ENCODE assay signal across 23 cellular contexts in the genomic region with DNA sequence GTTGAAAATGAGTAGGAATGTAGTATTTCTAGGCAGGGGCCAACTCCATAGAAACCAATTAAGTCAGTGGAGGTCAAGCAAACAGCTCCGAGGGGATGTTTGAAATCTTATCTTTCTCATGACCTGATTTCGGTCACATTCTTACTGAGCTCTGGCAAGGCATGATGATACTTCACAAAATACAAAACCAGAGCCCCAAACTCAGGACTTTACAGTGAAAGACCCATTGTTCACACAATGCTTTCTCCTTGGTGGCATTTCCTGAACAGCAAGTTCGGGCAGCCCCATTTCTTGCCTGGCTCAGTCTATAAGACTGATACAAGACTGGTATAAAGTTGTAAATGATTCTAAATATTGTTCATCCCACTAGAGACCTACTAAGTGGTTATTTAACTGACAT. TPM values are rescaled to one million over a fixed set of nuclear protein-coding genes. Genes with fewer than 3 reads are reported as not detected.
A peak's percentile ranks its signal among the peaks of the same experiment; 100 is the strongest.
DNase-seq lines count a peak whose midpoint lies in the region; ATAC-seq and TF ChIP-seq lines count a peak whose summit lies in the region.
"Had no signal": no experiment of that assay in that cellular context is flagged by ENCODE, and none has a peak within 500 bp of the region (broad histone marks: within the 10 kb centered on the region; RNA-seq: fewer than 3 reads in every experiment).

No MANE protein-coding gene starts in this region.

- H3K27ac ChIP-seq in esophagus muscularis mucosa (replicated peaks in 1 of 4) (no peak overlapping the region), smooth muscle cell (ENCODE audit: low read depth) (no peak overlapping the region), H9 (ENCODE audit: insufficient read length, low read depth, low read length) (no peak overlapping the region)
- H3K27ac ChIP-seq: BLaER1, GM23248 had no signal

- no peak overlapping the region for H4K91ac ChIP-seq in H9 (ENCODE audit: insufficient read length, low read depth, low read length)

- H4K20me1 ChIP-seq in smooth muscle cell (ENCODE audit: low read depth) (no peaks in the 10 kb centered on the region), H9 (ENCODE audit: control insufficient read depth, insufficient read depth, insufficient read length) (no peaks in the 10 kb centered on the region)
- H4K20me1 ChIP-seq: BLaER1 had no signal

- H3K9ac ChIP-seq in smooth muscle cell (ENCODE audit: low read depth) (no peak overlapping the region), H9 (ENCODE audit: extremely low read depth, insufficient read length, low read length) (no peak overlapping the region)
- H3K9ac ChIP-seq: BLaER1, GM23248 had no signal

- no peaks in the 10 kb centered on the region for H3K27me3 Mint-ChIP-seq in H9 (ENCODE audit: low read depth)
- H3K27me3 Mint-ChIP-seq: CD4-positive, alpha-beta T cell had no signal

- ATAC-seq in HG02610 (IDR thresholded peaks at IDR 0.05; ENCODE audit: unreplicated experiment), result no peak
- ATAC-seq: HCT116, Panc1 had no signal

- H3K79me1 ChIP-seq in H9 (ENCODE audit: insufficient read depth, low read depth, low read length, poor library complexity, severe bottlenecking), result no peaks in the 10 kb centered on the region

- H2BK20ac ChIP-seq in H9 (ENCODE audit: low read depth, low read length, poor library complexity, severe bottlenecking), result no peak overlapping the region

- H3K14ac ChIP-seq in H9 (ENCODE audit: insufficient read depth, low read length), result no peak overlapping the region

- H3K9me3 ChIP-seq in esophagus muscularis mucosa (peaks cover 0 to 2% (median under 1%) of the 10 kb centered on the region in 4 donors), smooth muscle cell (replicated peaks; ENCODE audit: low read depth) (no peaks in the 10 kb centered on the region), H9 (ENCODE audit: control insufficient read depth, low read depth, low read length) (no peaks in the 10 kb centered on the region)
- H3K9me3 ChIP-seq: BLaER1, MG63 had no signal

- H3K79me2 ChIP-seq in smooth muscle cell (ENCODE audit: low read depth) (no peaks in the 10 kb centered on the region), H9 (ENCODE audit: insufficient read depth, low read length) (no peaks in the 10 kb centered on the region)

- no peak overlapping the region for H3K4ac ChIP-seq in H9 (ENCODE audit: low read depth, low read length)

- no peak overlapping the region for H2AK5ac ChIP-seq in H9 (ENCODE audit: insufficient read length, low read length)

- H3K23ac ChIP-seq in H9 (ENCODE audit: insufficient read length, low read depth, low read length), result no peak overlapping the region

- in situ Hi-C loops in SK-MEL-5 (cut with HindIII; ENCODE audit: low pct_unique_long_range_greater_than_20kb, low sequenced_read_pairs), result no loop called here

- H3K23me2 ChIP-seq in H9 (ENCODE audit: insufficient read length, low read depth, low read length, poor library complexity, severe bottlenecking), result no peaks in the 10 kb centered on the region

- peaks cover 0 to 4% (median 3%) of the 10 kb centered on the region in 3 experiments; a peak in 4 of 7 replicates for H3K36me3 Mint-ChIP-seq in H9 (ENCODE audit: insufficient read depth in 1 of 3, low read depth in 3 of 3)

- H2AFZ ChIP-seq in smooth muscle cell (ENCODE audit: low read depth) (no peak overlapping the region), H9 (ENCODE audit: low read length) (no peak overlapping the region)
- H2AFZ ChIP-seq: GM23248 had no signal

- peaks cover 0 to 20% (median 17%) of the 10 kb centered on the region in 4 donors for H3K4me1 ChIP-seq in esophagus muscularis mucosa
- H3K4me1 ChIP-seq in smooth muscle cell (ENCODE audit: low read depth), result no peaks in the 10 kb centered on the region
- H3K4me1 ChIP-seq in H9 (ENCODE audit: insufficient read depth, low read length), result no peaks in the 10 kb centered on the region
- H3K4me1 ChIP-seq: BLaER1 had no signal

- H3T11ph ChIP-seq in H9 (ENCODE audit: low read length), result no peak overlapping the region

- WGBS in esophagus muscularis mucosa, result 70% methylated on average over 3 of the region's 3 CpGs
- WGBS in smooth muscle cell (ENCODE audit: low lambda C conversion rate), result 40% methylated on average over 3 of the region's 3 CpGs
- WGBS in H9 (ENCODE audit: extremely low coverage, insufficient read length, low lambda C conversion rate), result no CpG with 5 or more reads among the region's 3 CpGs

- no peak overlapping the region for H3K27ac Mint-ChIP-seq in H9
- H3K27ac Mint-ChIP-seq: CD4-positive, alpha-beta T cell had no signal

- DNase-seq in SK-MEL-5 (ENCODE audit: low read depth, low spot score), result peak; percentile 85
- peak; percentile 19 for DNase-seq in esophagus muscularis mucosa (ENCODE audit: extremely low spot score)
- peak; percentile 37 for DNase-seq in left kidney (ENCODE audit: low read depth, low spot score)
- DNase-seq in smooth muscle cell (lab: John Stamatoyannopoulos, UW; ENCODE audit: unreplicated experiment), result no peak
- no peak for DNase-seq in H9
- DNase-seq in H7, result no peak
- DNase-seq in stimulated activated CD4-positive, alpha-beta T cell treated with anti-CD3 and anti-CD28 coated beads, Interleukin-12 subunit alpha, Interleukin-12 subunit beta, amount 100 ng/mL, for 4 hours, result no peak
- DNase-seq: CD4-positive, alpha-beta T cell; DND-41; GM23248; Kasumi-1; MG63; NCI-H1417; NCI-H1694 treated with DMSO at 0.1 percent for 48 hours; NCI-H2081 treated with DMSO at 0.1 percent for 48 hours; NCI-H2171 treated with DMSO at 0.1 percent for 48 hours; NCI-H524 treated with DMSO at 0.1 percent for 48 hours; NCI-H82 had no signal

- H4K8ac ChIP-seq in H9 (replicated peaks; ENCODE audit: insufficient read length, low read depth, low read length), result no peak overlapping the region

- H3K4me2 ChIP-seq in smooth muscle cell (peak overlapping the region; percentile 51), H9 (ENCODE audit: insufficient read depth, insufficient read length, low read length) (no peak overlapping the region)
- H3K4me2 ChIP-seq: BLaER1 had no signal

- H4K5ac ChIP-seq in H9 (ENCODE audit: insufficient read length, low read depth, low read length), result no peak overlapping the region

- no peak overlapping the region for H2BK15ac ChIP-seq in H9 (ENCODE audit: low read depth, low read length)

- no peak for TF ChIP-seq CTCF in esophagus muscularis mucosa (IDR thresholded peaks at IDR 0.05)
- TF ChIP-seq CTCF in smooth muscle cell (IDR thresholded peaks at IDR 0.05; ENCODE audit: borderline replicate concordance, insufficient read depth, poor library complexity, severe bottlenecking), result no peak
- TF ChIP-seq CTCF in H9 (conservative IDR thresholded peaks at IDR 0.05), result no peak

- H2BK12ac ChIP-seq in H9 (ENCODE audit: insufficient read length, low read depth, low read length), result no peak overlapping the region

- intact Hi-C loops in esophagus muscularis mucosa (cut with DNase I), result no loop called here

- H3K27me3 ChIP-seq in esophagus muscularis mucosa, result peaks cover 0 to 9% (median 0%) of the 10 kb centered on the region in 4 donors
- no peaks in the 10 kb centered on the region for H3K27me3 ChIP-seq in smooth muscle cell (ENCODE audit: low read depth)
- H3K27me3 ChIP-seq in H9 (ENCODE audit: insufficient read depth, low read length), result no peaks in the 10 kb centered on the region
- H3K27me3 ChIP-seq in H7 (ENCODE audit: control insufficient read depth, insufficient read depth, low read length), result no peaks in the 10 kb centered on the region
- H3K27me3 ChIP-seq: BLaER1, MG63 had no signal

- no peak overlapping the region for H3K18ac ChIP-seq in H9 (ENCODE audit: insufficient read length, low read depth, low read length)

- H3K4me1 Mint-ChIP-seq in H9, result peaks cover 4 to 6% of the 10 kb centered on the region in 2 experiments; a peak in 2 of 4 replicates

- H3K4me3 ChIP-seq in esophagus muscularis mucosa, result no peak overlapping the region
- no peak overlapping the region for H3K4me3 ChIP-seq in smooth muscle cell
- H3K4me3 ChIP-seq in H7 (ENCODE audit: insufficient read depth, low read depth, low read length), result no peak overlapping the region
- H3K4me3 ChIP-seq: BLaER1, GM23248, MG63 had no signal

- H3K36me3 ChIP-seq in esophagus muscularis mucosa (no peaks in the 10 kb centered on the region), smooth muscle cell (ENCODE audit: low read depth) (no peaks in the 10 kb centered on the region), H7 (replicated peaks; ENCODE audit: control insufficient read depth, insufficient read depth, low read length) (no peaks in the 10 kb centered on the region)
- H3K36me3 ChIP-seq: BLaER1, MG63 had no signal

- H2BK5ac ChIP-seq in H9 (ENCODE audit: insufficient read length, low read length), result no peak overlapping the region

- no peak overlapping the region for H2BK120ac ChIP-seq in H9 (ENCODE audit: low read depth, low read length, poor library complexity, severe bottlenecking)

- no peak for TF ChIP-seq EP300 in esophagus muscularis mucosa (IDR thresholded peaks at IDR 0.05)

- H3K4me3 Mint-ChIP-seq in H9, result no peak overlapping the region
- H3K4me3 Mint-ChIP-seq: CD4-positive, alpha-beta T cell had no signal

- H3K9me3 Mint-ChIP-seq in H9, result no peaks in the 10 kb centered on the region
- H3K9me3 Mint-ChIP-seq: CD4-positive, alpha-beta T cell had no signal

- TF ChIP-seq POLR2A in esophagus muscularis mucosa (IDR thresholded peaks at IDR 0.05; ENCODE audit: low read depth), result no peak

- no peaks in the 10 kb centered on the region for H3F3A ChIP-seq in smooth muscle cell (ENCODE audit: low read depth)

- no peak overlapping the region for H3K56ac ChIP-seq in H9 (ENCODE audit: insufficient read length, low read depth, low read length)

RNA-seq across cellular contexts. Expression of a gene that starts 53.3 kb away (rescaled TPM):
- total RNA-seq in SK-MEL-5 (2014; rRNA removed; shearing (Covaris generic)), result 116 and 131 TPM in 2 replicates
- polyA plus RNA-seq in SK-MEL-5 (2015; cell fraction: cytosol; rRNA removed), result 149 and 195 TPM in 2 replicates
- polyA plus RNA-seq in SK-MEL-5 (2015; cell fraction: nucleus; rRNA removed), result 323 and 397 TPM in 2 replicates
- total RNA-seq in esophagus muscularis mucosa (under 1 TPM; 0.17 to 0.69 (median 0.37) TPM), smooth muscle cell (9.7 and 12.5 TPM in 2 replicates), H9 (2021) (28.7 and 28.8 TPM in 2 replicates)
- polyA plus RNA-seq in smooth muscle cell, result 6.7 and 8.5 TPM in 2 replicates
- 17.2 and 17.5 TPM in 2 replicates for total RNA-seq in H7 (2014; rRNA removed; shearing (Covaris generic))
- total RNA-seq: A673; CD4-positive, alpha-beta T cell had no signal

Comparison
In these comparisons a context has a peak if more than half of its experiments do, and no peak if none do; other contexts are left out.
1. DNase-seq: peak in SK-MEL-5 (single experiment), esophagus muscularis mucosa (single experiment) and left kidney (single experiment); none in smooth muscle cell (single experiment), H9 (single experiment), H7 (single experiment) and stimulated activated CD4-positive, alpha-beta T cell treated with anti-CD3 and anti-CD28 coated beads, Interleukin-12 subunit alpha, Interleukin-12 subunit beta, amount 100 ng/mL, for 4 hours (single experiment).